20 cellular contexts compared by ENCODE assay signal in the genomic region with DNA sequence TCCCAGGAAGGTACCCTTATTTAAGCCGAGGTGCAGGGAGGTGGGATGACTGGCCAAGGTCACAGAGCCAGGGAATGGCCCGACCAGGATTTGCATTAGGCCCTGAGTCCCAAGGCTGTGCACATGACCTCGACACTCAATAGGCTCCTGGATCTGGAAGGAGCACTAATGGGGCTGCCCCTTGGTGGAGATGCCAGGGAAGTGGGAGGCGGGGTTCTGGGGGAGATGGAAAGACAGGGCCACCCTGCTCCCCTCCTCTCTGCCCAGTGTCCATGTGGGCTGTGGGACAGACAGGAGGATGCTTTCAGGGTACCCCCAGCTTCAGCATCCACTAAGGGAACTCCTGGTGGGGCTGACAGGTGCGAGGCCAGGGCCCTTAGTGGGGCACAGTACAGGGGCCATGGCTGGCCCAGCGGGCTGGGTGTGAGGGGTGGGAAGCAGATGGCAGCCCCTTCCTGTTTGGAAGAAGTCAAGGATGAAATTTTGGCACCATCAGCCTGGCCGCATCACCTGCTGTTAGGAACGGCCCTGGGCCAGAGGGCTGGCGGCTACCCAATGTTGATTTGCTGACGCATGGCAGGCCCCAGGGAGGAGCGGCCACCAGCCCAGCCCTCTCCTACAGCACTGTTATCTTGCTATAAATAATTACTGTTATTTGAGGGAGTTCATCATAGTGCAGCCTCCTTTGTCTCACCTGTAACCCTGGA. TPM values are rescaled to one million over a fixed set of nuclear protein-coding genes. Genes with fewer than 3 reads are reported as not detected.
DNase-seq lines count a peak whose midpoint lies in the region; ATAC-seq and TF ChIP-seq lines count a peak whose summit lies in the region.
"Had no signal": no experiment of that assay in that cellular context is flagged by ENCODE, and none has a peak within 500 bp of the region (broad histone marks: within the 10 kb centered on the region; RNA-seq: fewer than 3 reads in every experiment).

No MANE protein-coding gene starts in this region.

- DNase-seq in heart left ventricle, result peak in 1 of 5 donors; percentile 44
- no peak for DNase-seq in cardiac septum (ENCODE audit: low spot score)
- peak; percentile 64 for DNase-seq in NCI-H2196 (lab: John Stamatoyannopoulos, UW; ENCODE audit: unreplicated experiment)
- peak; percentile 92 for DNase-seq in cerebellar cortex (ENCODE audit: low spot score)
- peak; percentile 34 for DNase-seq in stomach
- DNase-seq in activated CD8-positive, alpha-beta T cell treated with anti-CD3 and anti-CD28 coated beads for 36 hours, result no peak
- no peak for DNase-seq in ACHN
- no peak for DNase-seq in SKM-1 (lab: John Stamatoyannopoulos, UW; ENCODE audit: unreplicated experiment)
- DNase-seq: activated naive CD4-positive, alpha-beta T cell treated with anti-CD3 and anti-CD28 coated beads for 36 hours; brain microvascular endothelial cell; CD8-positive, alpha-beta T cell; dermis blood vessel endothelial cell; foreskin melanocyte; mucosa of descending colon; NCI-H2227 treated with DMSO at 0.1 percent for 48 hours; stimulated activated CD4-positive, alpha-beta T cell treated with anti-CD3 and anti-CD28 coated beads, Interleukin-15, amount 100 ng/mL, for 24 hours; T-cell had no signal

- no peaks in the 10 kb centered on the region for H3K36me3 ChIP-seq in heart left ventricle
- no peaks in the 10 kb centered on the region for H3K36me3 ChIP-seq in stomach
- H3K36me3 ChIP-seq: brain microvascular endothelial cell, tibial nerve had no signal

- H3K27ac ChIP-seq in heart left ventricle (no peak overlapping the region), stomach (no peak overlapping the region)
- H3K27ac ChIP-seq: brain microvascular endothelial cell, RWPE1, tibial nerve had no signal

- 54 to 70% (median 59%) methylated on average over 8 to 11 of the region's 11 CpGs for WGBS in heart left ventricle, 4 donors
- WGBS in stomach, 5 donors, result 49 to 57% (median 51%) methylated on average over 10 to 11 of the region's 11 CpGs

- peak in 3 of 4 donors; percentile 29 to 73 (median 52) for ATAC-seq in heart left ventricle
- ATAC-seq in activated CD8-positive, alpha-beta T cell treated with anti-CD3 and anti-CD28 coated beads for 36 hours, result no peak
- ATAC-seq: CD8-positive, alpha-beta T cell; mucosa of descending colon; stimulated activated effector memory CD8-positive, alpha-beta T cell treated with anti-CD3 and anti-CD28 coated beads, Interleukin-12 subunit alpha, Interleukin-12 subunit beta, amount 100 ng/mL, for 72 hours; T-cell had no signal

- H3K27me3 Mint-ChIP-seq in activated CD8-positive, alpha-beta T cell treated with anti-CD3 and anti-CD28 coated beads for 36 hours, result peaks cover 24% of the 10 kb centered on the region

- H3K9me3 ChIP-seq in heart left ventricle (no peaks in the 10 kb centered on the region), stomach (no peaks in the 10 kb centered on the region)
- H3K9me3 ChIP-seq: mucosa of descending colon, tibial nerve had no signal

- H3K4me3 ChIP-seq in heart left ventricle (no peak overlapping the region), stomach (no peak overlapping the region)
- H3K4me3 ChIP-seq: mucosa of descending colon, tibial nerve had no signal

- H3K36me3 Mint-ChIP-seq in activated CD8-positive, alpha-beta T cell treated with anti-CD3 and anti-CD28 coated beads for 36 hours (ENCODE audit: low read depth), result no peaks in the 10 kb centered on the region
- H3K36me3 Mint-ChIP-seq: CD8-positive, alpha-beta T cell; stimulated activated effector memory CD8-positive, alpha-beta T cell treated with anti-CD3 and anti-CD28 coated beads, Interleukin-12 subunit alpha, Interleukin-12 subunit beta, amount 100 ng/mL, for 72 hours; T-cell had no signal

- intact Hi-C loops in heart left ventricle (cut with DNase I), result no loop called here
- intact Hi-C loops in cardiac septum (cut with DNase I), result no loop called here
- intact Hi-C loops in stomach (cut with DNase I; ENCODE audit: low total_unique reads), result no loop called here
- intact Hi-C loops in activated CD8-positive, alpha-beta T cell treated with anti-CD3 and anti-CD28 coated beads for 36 hours (cut with micrococcal nuclease), result no loop called here

- no peak overlapping the region for H3K4me3 Mint-ChIP-seq in activated CD8-positive, alpha-beta T cell treated with anti-CD3 and anti-CD28 coated beads for 36 hours
- H3K4me3 Mint-ChIP-seq: activated naive CD4-positive, alpha-beta T cell treated with anti-CD3 and anti-CD28 coated beads for 36 hours; CD8-positive, alpha-beta T cell; stimulated activated effector memory CD8-positive, alpha-beta T cell treated with anti-CD3 and anti-CD28 coated beads, Interleukin-12 subunit alpha, Interleukin-12 subunit beta, amount 100 ng/mL, for 72 hours; T-cell had no signal

- H3K4me1 ChIP-seq in heart left ventricle (no peaks in the 10 kb centered on the region), stomach (peaks cover 0 to 8% (median 0%) of the 10 kb centered on the region in 4 donors)

- H3K27ac Mint-ChIP-seq in activated CD8-positive, alpha-beta T cell treated with anti-CD3 and anti-CD28 coated beads for 36 hours, result no peak overlapping the region
- H3K27ac Mint-ChIP-seq: activated naive CD4-positive, alpha-beta T cell treated with anti-CD3 and anti-CD28 coated beads for 36 hours; CD8-positive, alpha-beta T cell; stimulated activated effector memory CD8-positive, alpha-beta T cell treated with anti-CD3 and anti-CD28 coated beads, Interleukin-12 subunit alpha, Interleukin-12 subunit beta, amount 100 ng/mL, for 72 hours; T-cell had no signal

- H3K27me3 ChIP-seq in heart left ventricle (peaks cover 3 to 51% (median 24%) of the 10 kb centered on the region in 9 donors), stomach (peaks cover 0 to 78% (median 33%) of the 10 kb centered on the region in 3 donors)
- H3K27me3 ChIP-seq: brain microvascular endothelial cell had no signal

- TF ChIP-seq POLR2A in heart left ventricle (IDR thresholded peaks at IDR 0.05), result no peak
- TF ChIP-seq POLR2A in stomach (IDR thresholded peaks at IDR 0.05), result no peak

- no peaks in the 10 kb centered on the region for H3K9me3 Mint-ChIP-seq in activated CD8-positive, alpha-beta T cell treated with anti-CD3 and anti-CD28 coated beads for 36 hours
- H3K9me3 Mint-ChIP-seq: activated naive CD4-positive, alpha-beta T cell treated with anti-CD3 and anti-CD28 coated beads for 36 hours; CD8-positive, alpha-beta T cell; stimulated activated effector memory CD8-positive, alpha-beta T cell treated with anti-CD3 and anti-CD28 coated beads, Interleukin-12 subunit alpha, Interleukin-12 subunit beta, amount 100 ng/mL, for 72 hours; T-cell had no signal

- no peak for TF ChIP-seq CTCF in heart left ventricle (IDR thresholded peaks at IDR 0.05)
- TF ChIP-seq CTCF in stomach (IDR thresholded peaks at IDR 0.05), result no peak
- TF ChIP-seq CTCF in activated CD8-positive, alpha-beta T cell treated with anti-CD3 and anti-CD28 coated beads for 36 hours (IDR thresholded peaks at IDR 0.05), result no peak

- in situ Hi-C loops in ACHN (cut with HindIII; ENCODE audit: low pct_ligation_motif_present, low pct_unique_long_range_greater_than_20kb, low sequenced_read_pairs), result no loop called here

- POLR2A ChIA-PET in activated CD8-positive, alpha-beta T cell treated with anti-CD3 and anti-CD28 coated beads for 36 hours (lab: Charles Lee), result no interaction called here

- H3K4me1 Mint-ChIP-seq in activated CD8-positive, alpha-beta T cell treated with anti-CD3 and anti-CD28 coated beads for 36 hours (ENCODE audit: low read depth), result peaks cover 5% of the 10 kb centered on the region
- H3K4me1 Mint-ChIP-seq: stimulated activated effector memory CD8-positive, alpha-beta T cell treated with anti-CD3 and anti-CD28 coated beads, Interleukin-12 subunit alpha, Interleukin-12 subunit beta, amount 100 ng/mL, for 72 hours had no signal

- CTCF ChIA-PET in activated CD8-positive, alpha-beta T cell treated with anti-CD3 and anti-CD28 coated beads for 36 hours (lab: Charles Lee), result no interaction called here

- no peak for TF ChIP-seq EP300 in stomach (IDR thresholded peaks at IDR 0.05)

RNA-seq across cellular contexts. Expression of a gene that starts 37.3 kb away (rescaled TPM):
- total RNA-seq in heart left ventricle (under 1 TPM in 6 of 9 donors, not detected in 3; 0.07 to 0.35 (median 0.16) TPM), cardiac septum (0.13 TPM), stomach (under 1 TPM in 1 of 5 donors, not detected in 4; 0.37 TPM)
- polyA plus RNA-seq in heart left ventricle (under 1 TPM; 0.01 to 0.08 TPM), stomach (under 1 TPM in 1 of 3 donors, not detected in 2; 0.03 TPM)
- not detected for total RNA-seq in activated CD8-positive, alpha-beta T cell treated with anti-CD3 and anti-CD28 coated beads for 36 hours
- total RNA-seq: activated naive CD4-positive, alpha-beta T cell treated with anti-CD3 and anti-CD28 coated beads for 36 hours; CD8-positive, alpha-beta T cell; dermis blood vessel endothelial cell; T-cell had no signal

Comparison
In these comparisons a context has a peak if more than half of its experiments do, and no peak if none do; other contexts are left out.
1. DNase-seq: peak in NCI-H2196 (single experiment), cerebellar cortex (single experiment) and stomach (single experiment); none in cardiac septum (single experiment), activated CD8-positive, alpha-beta T cell treated with anti-CD3 and anti-CD28 coated beads for 36 hours (single experiment), ACHN (single experiment) and SKM-1 (single experiment).